17 cellular contexts compared by ENCODE assay signal in the genomic region with DNA sequence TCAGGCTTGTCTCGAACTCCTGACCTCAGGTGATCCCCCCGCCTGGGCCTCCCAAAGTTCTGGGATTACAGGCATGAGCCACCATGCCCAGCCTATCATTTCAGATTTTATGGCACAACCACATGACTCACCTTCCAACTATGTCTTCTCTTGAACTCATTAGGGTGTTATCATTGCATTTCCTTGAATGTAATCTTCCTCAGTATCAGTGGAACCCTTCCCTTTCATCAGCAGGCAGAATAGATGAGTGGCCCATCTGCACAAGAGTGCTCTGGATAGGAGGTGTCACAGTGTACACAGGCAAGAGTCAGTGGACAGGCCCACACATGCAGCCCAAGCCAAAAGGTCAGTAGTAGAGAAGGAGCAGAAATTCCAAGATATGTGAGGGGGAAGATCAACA. TPM values are rescaled to one million over a fixed set of nuclear protein-coding genes. Genes with fewer than 3 reads are reported as not detected.
DNase-seq lines count a peak whose midpoint lies in the region; ATAC-seq, FAIRE-seq and TF ChIP-seq lines count a peak whose summit lies in the region.
"Had no signal": no experiment of that assay in that cellular context is flagged by ENCODE, and none has a peak within 500 bp of the region (broad histone marks: within the 10 kb centered on the region; RNA-seq: fewer than 3 reads in every experiment).

No MANE protein-coding gene starts in this region.

- peaks cover 1% of the 10 kb centered on the region for H3K36me3 Mint-ChIP-seq in astrocyte (ENCODE audit: low read depth, unreplicated experiment)
- no peaks in the 10 kb centered on the region for H3K36me3 Mint-ChIP-seq in activated T-cell treated with anti-CD3 and anti-CD28 coated beads, Interleukin-2, amount 50 U/mL, for 4 hours (ENCODE audit: insufficient read depth)
- H3K36me3 Mint-ChIP-seq in Calu3 (ENCODE audit: insufficient read depth, unreplicated experiment): no peaks in the 10 kb centered on the region
- H3K36me3 Mint-ChIP-seq: activated naive CD8-positive, alpha-beta T cell treated with anti-CD3 and anti-CD28 coated beads, Interleukin-2, amount 10 ng/mL, durations not matched to agents 7 days and 5 days; CD14-positive monocyte; stimulated activated memory B cell treated with anti-CD40 and anti-IgM and Interleukin-4, amounts not matched to agents 10 μg/mL and 1 μg/mL and 100 μg/mL, for 72 hours had no signal

- DNase-seq in AG10803 (ENCODE audit: low read depth) (peak; percentile 46), HS-5 (ENCODE audit: low read depth) (peak; percentile 93), astrocyte (ENCODE audit: low read depth) (peak; percentile 47), kidney glomerular epithelial cell (lab: John Stamatoyannopoulos, UW) (peak; percentile 21), Calu3 (no peak), AG08396 (ENCODE audit: low spot score) (no peak)
- no peak for DNase-seq in activated T-cell treated with anti-CD3 and anti-CD28 coated beads, Interleukin-2, amount 50 U/mL, for 4 hours
- no peak for DNase-seq in stimulated activated naive CD4-positive, alpha-beta T cell treated with Interleukin-2 at 50 U/mL for 16 hours (lab: John Stamatoyannopoulos, UW)
- DNase-seq: activated naive CD8-positive, alpha-beta T cell treated with anti-CD3 and anti-CD28 coated beads, Interleukin-2, amount 10 ng/mL, durations not matched to agents 7 days and 5 days; heart right ventricle; midbrain; NCI-H1092 treated with DMSO at 0.1 percent for 48 hours; NCI-H524; stimulated activated CD4-positive, alpha-beta T cell treated with anti-CD3 and anti-CD28 coated beads, Interleukin-2, amount 100 ng/mL, for 24 hours had no signal

- FAIRE-seq in astrocyte (lab: Jason Lieb, UNC): no peak

- no peaks in the 10 kb centered on the region for H4K20me1 ChIP-seq in astrocyte (ENCODE audit: insufficient read depth, low read length)

- intact Hi-C loops in Calu3 (cut with micrococcal nuclease; ENCODE audit: unreplicated experiment): no loop called here

- BruUV-seq in Calu3 (replicated peaks; lab: Mats Ljungman, UMichigan): no TSS peak

- H3K27me3 Mint-ChIP-seq in astrocyte (ENCODE audit: low read depth, unreplicated experiment): no peaks in the 10 kb centered on the region
- peaks cover 6% of the 10 kb centered on the region for H3K27me3 Mint-ChIP-seq in activated T-cell treated with anti-CD3 and anti-CD28 coated beads, Interleukin-2, amount 50 U/mL, for 4 hours (ENCODE audit: low read depth)
- H3K27me3 Mint-ChIP-seq in Calu3 (ENCODE audit: unreplicated experiment): no peaks in the 10 kb centered on the region

- no peak overlapping the region for H3K9ac ChIP-seq in astrocyte (ENCODE audit: low read length)

- ATAC-seq in activated T-cell treated with anti-CD3 and anti-CD28 coated beads, Interleukin-2, amount 50 U/mL, for 4 hours: no peak
- ATAC-seq: heart right ventricle; Right ventricle myocardium inferior; stimulated activated memory B cell treated with anti-CD40 and anti-IgM and Interleukin-4, amounts not matched to agents 10 μg/mL and 1 μg/mL and 100 μg/mL, for 72 hours had no signal

- no peak overlapping the region for H3K4me3 Mint-ChIP-seq in astrocyte (ENCODE audit: unreplicated experiment)
- H3K4me3 Mint-ChIP-seq in activated T-cell treated with anti-CD3 and anti-CD28 coated beads, Interleukin-2, amount 50 U/mL, for 4 hours: no peak overlapping the region
- H3K4me3 Mint-ChIP-seq in Calu3 (ENCODE audit: low read depth, unreplicated experiment): no peak overlapping the region
- H3K4me3 Mint-ChIP-seq: activated naive CD8-positive, alpha-beta T cell treated with anti-CD3 and anti-CD28 coated beads, Interleukin-2, amount 10 ng/mL, durations not matched to agents 7 days and 5 days; CD14-positive monocyte; stimulated activated memory B cell treated with anti-CD40 and anti-IgM and Interleukin-4, amounts not matched to agents 10 μg/mL and 1 μg/mL and 100 μg/mL, for 72 hours had no signal

- no peaks in the 10 kb centered on the region for H3K79me2 ChIP-seq in astrocyte (ENCODE audit: insufficient read depth, low read length)

- H3K4me2 ChIP-seq in astrocyte (ENCODE audit: low read length): peak overlapping the region; percentile 18

- no peaks in the 10 kb centered on the region for H3K9me3 ChIP-seq in astrocyte (ENCODE audit: insufficient read depth, low read depth, low read length)

- no peak for TF ChIP-seq CTCF in AG10803 (conservative IDR thresholded peaks at IDR 0.05; ENCODE audit: low read length)
- TF ChIP-seq CTCF in astrocyte (IDR thresholded peaks at IDR 0.05; ENCODE audit: insufficient read depth, low read depth, low read length): no peak
- no peak for TF ChIP-seq CTCF in Calu3 (IDR thresholded peaks at IDR 0.05; ENCODE audit: unreplicated experiment)

- no peak overlapping the region for H3K27ac ChIP-seq in astrocyte (ENCODE audit: low read depth, low read length)
- H3K27ac ChIP-seq: heart right ventricle had no signal

- H3K27ac Mint-ChIP-seq in astrocyte (ENCODE audit: unreplicated experiment) (no peak overlapping the region), Calu3 (ENCODE audit: unreplicated experiment) (no peak overlapping the region)
- H3K27ac Mint-ChIP-seq: activated naive CD8-positive, alpha-beta T cell treated with anti-CD3 and anti-CD28 coated beads, Interleukin-2, amount 10 ng/mL, durations not matched to agents 7 days and 5 days; CD14-positive monocyte; stimulated activated memory B cell treated with anti-CD40 and anti-IgM and Interleukin-4, amounts not matched to agents 10 μg/mL and 1 μg/mL and 100 μg/mL, for 72 hours had no signal

- H3K9me3 Mint-ChIP-seq in astrocyte (ENCODE audit: unreplicated experiment): peaks cover 7% of the 10 kb centered on the region
- peaks cover 11% of the 10 kb centered on the region for H3K9me3 Mint-ChIP-seq in activated T-cell treated with anti-CD3 and anti-CD28 coated beads, Interleukin-2, amount 50 U/mL, for 4 hours
- peaks cover 3% of the 10 kb centered on the region for H3K9me3 Mint-ChIP-seq in Calu3 (ENCODE audit: low read depth, unreplicated experiment)
- H3K9me3 Mint-ChIP-seq: activated naive CD8-positive, alpha-beta T cell treated with anti-CD3 and anti-CD28 coated beads, Interleukin-2, amount 10 ng/mL, durations not matched to agents 7 days and 5 days had no signal

- H3K27me3 ChIP-seq in astrocyte (ENCODE audit: insufficient read depth, low read length): no peaks in the 10 kb centered on the region
- H3K27me3 ChIP-seq: heart right ventricle had no signal

- peaks cover 4% of the 10 kb centered on the region for H3K4me1 ChIP-seq in astrocyte (ENCODE audit: insufficient read depth, low read length)
- H3K4me1 ChIP-seq: heart right ventricle had no signal

- H3K4me1 Mint-ChIP-seq in astrocyte (ENCODE audit: low read depth, unreplicated experiment) (peaks cover 14% of the 10 kb centered on the region), Calu3 (ENCODE audit: low read depth, unreplicated experiment) (peaks cover 21% of the 10 kb centered on the region)
- H3K4me1 Mint-ChIP-seq in activated T-cell treated with anti-CD3 and anti-CD28 coated beads, Interleukin-2, amount 50 U/mL, for 4 hours (ENCODE audit: low read depth): no peaks in the 10 kb centered on the region
- H3K4me1 Mint-ChIP-seq: activated naive CD8-positive, alpha-beta T cell treated with anti-CD3 and anti-CD28 coated beads, Interleukin-2, amount 10 ng/mL, durations not matched to agents 7 days and 5 days; stimulated activated memory B cell treated with anti-CD40 and anti-IgM and Interleukin-4, amounts not matched to agents 10 μg/mL and 1 μg/mL and 100 μg/mL, for 72 hours had no signal

- H3K4me3 ChIP-seq in AG10803 (ENCODE audit: low read length) (no peak overlapping the region), astrocyte (ENCODE audit: insufficient read depth, low read depth, low read length) (no peak overlapping the region)
- H3K4me3 ChIP-seq: heart right ventricle had no signal

- CTCF ChIA-PET in Calu3 (lab: Charles Lee): no interaction called here

- H3K36me3 ChIP-seq in astrocyte (ENCODE audit: insufficient read depth, low read length): no peaks in the 10 kb centered on the region
- H3K36me3 ChIP-seq: heart right ventricle had no signal

- no peak overlapping the region for H2AFZ ChIP-seq in astrocyte (ENCODE audit: low read depth, low read length)

RNA-seq across cellular contexts. Expression of a gene that starts 29.1 kb away (rescaled TPM):
- 0.48 and 0.91 TPM in 2 replicates for total RNA-seq in astrocyte
- total RNA-seq in activated T-cell treated with anti-CD3 and anti-CD28 coated beads, Interleukin-2, amount 50 U/mL, for 4 hours: under 1 TPM; 0.22 to 0.33 (median 0.26) TPM
- 1.2 and 1.4 TPM in 2 replicates for total RNA-seq in Calu3 (2022)

Comparison
In these comparisons a context has a peak if more than half of its experiments do, and no peak if none do; other contexts are left out.
1. DNase-seq: peak in AG10803 (single experiment), HS-5 (single experiment), astrocyte (single experiment) and kidney glomerular epithelial cell (single experiment); none in activated T-cell treated with anti-CD3 and anti-CD28 coated beads, Interleukin-2, amount 50 U/mL, for 4 hours (single experiment), Calu3 (single experiment), AG08396 (single experiment) and stimulated activated naive CD4-positive, alpha-beta T cell treated with Interleukin-2 at 50 U/mL for 16 hours (single experiment).